Comparison of ENCODE assay signal across 8 cellular contexts in genomic region chr3:9249273-9250192, GRCh38. TPM values are rescaled to one million over a fixed set of nuclear protein-coding genes. Genes with fewer than 3 reads are reported as not detected.
A peak's percentile ranks its signal among the peaks of the same experiment; 100 is the strongest.
DNase-seq lines count a peak whose midpoint lies in the region; ATAC-seq and TF ChIP-seq lines count a peak whose summit lies in the region.

Gene SRGAP3, minus strand, starts transcription at chr3:9249646. Its CDS starts 695 bp downstream, at chr3:9248951.

- ATAC-seq in GM19351 (IDR thresholded peaks at IDR 0.05; ENCODE audit: unreplicated experiment) = peak; percentile 100
- ATAC-seq in HG03520 (IDR thresholded peaks at IDR 0.05; ENCODE audit: unreplicated experiment) = peak; percentile 100

- H3K4me1 ChIP-seq in BLaER1 = peaks cover 34% of the 10 kb centered on the region

- H3K4me3 ChIP-seq in BLaER1 = peak within 1 kb of the TSS; percentile 76
- H3K4me3 ChIP-seq in lower leg skin (ENCODE audit: low read depth, poor library complexity, severe bottlenecking) = peak within 1 kb of the TSS; percentile 35

- no peak for TF ChIP-seq CTCF in lower leg skin (IDR thresholded peaks at IDR 0.05)

- TF ChIP-seq POLR2A in lower leg skin (IDR thresholded peaks at IDR 0.05) = no peak

- intact Hi-C loops in lower leg skin (cut with DNase I; ENCODE audit: low total_unique reads) = no loop called here

- H3K4me2 ChIP-seq in BLaER1 = peak within 1 kb of the TSS; percentile 97

- H3K27ac ChIP-seq in BLaER1 = peak within 1 kb of the TSS; percentile 31; the same call in 1 of the 2 replicates

- 3 to 5% methylated on average over 27 to 28 of the region's 28 CpGs for WGBS in lower leg skin, 2 donors

- H3K9me3 ChIP-seq in BLaER1 = no peaks in the 10 kb centered on the region

- H3K9ac ChIP-seq in BLaER1 = peak within 1 kb of the TSS; percentile 74

- no peaks in the 10 kb centered on the region for H3K36me3 ChIP-seq in BLaER1

- H3K27me3 ChIP-seq in BLaER1 = no peaks in the 10 kb centered on the region

- DNase-seq in NCI-H69 (lab: John Stamatoyannopoulos, UW) = peak; percentile 92
- DNase-seq in activated CD4-positive, alpha-beta T cell treated with anti-CD3 and anti-CD28 coated beads, Interleukin-2, amount 50 U/mL, for 4 hours = peak; percentile 75 to 76
- peak; percentile 89 for DNase-seq in ecto neural progenitor cell (ENCODE audit: low spot score)
- DNase-seq in lower leg skin (ENCODE audit: low spot score in 2 of 2) = peak; percentile 89 to 95
- peak; percentile 53 to 71 for DNase-seq in stimulated activated CD4-positive, alpha-beta T cell treated with anti-CD3 and anti-CD28 coated beads, Interleukin-4, amount 100 ng/mL, for 48 hours (ENCODE audit: low read depth in 2 of 2)

- H4K20me1 ChIP-seq in BLaER1 = no peaks in the 10 kb centered on the region

RNA-seq across cellular contexts. Expression of gene SRGAP3, which starts in this region (rescaled TPM):
- total RNA-seq in lower leg skin = 10 to 100 TPM; 13.7 to 27.7 (median 18.5) TPM

Comparison
In these comparisons a context has a peak if more than half of its experiments do, and no peak if none do; other contexts are left out.
1. Peak in every context shown above with its lines: DNase-seq, ATAC-seq, H3K4me3 ChIP-seq and H3K27ac ChIP-seq.